ENCODE assay signal across 7 cellular contexts in genomic region chr17:1572646-1573045, GRCh38. TPM values are rescaled to one million over a fixed set of nuclear protein-coding genes. Genes with fewer than 3 reads are reported as not detected.
DNase-seq lines count a peak whose midpoint lies in the region; ATAC-seq and TF ChIP-seq lines count a peak whose summit lies in the region.
"Not testable (repeated sequence)": the region's sequence is repeated elsewhere in the genome, so short reads cannot be mapped to it uniquely, and the experiment has no call there.

No MANE protein-coding gene starts in this region.

- intact Hi-C loops in dendritic cell treated with granulocyte-macrophage colony-stimulating factor and Interleukin-4, amounts not matched to agents 40 ng/mL and 50 ng/mL, for 4 days (cut with micrococcal nuclease), result loop anchor here (10.0 kb wide), 1 partner anchor 822 kb away; no protein-coding TSS in a partner anchor
- intact Hi-C loops in naive thymus-derived CD4-positive, alpha-beta T cell (cut with micrococcal nuclease), result not testable (repeated sequence)

- not testable (repeated sequence) for TF ChIP-seq CTCF in AG10803 (conservative IDR thresholded peaks at IDR 0.05; ENCODE audit: low read length); HEK293 (tag by site-specific recombination; IDR thresholded peaks at IDR 0.05); RWPE1 (conservative IDR thresholded peaks at IDR 0.05; ENCODE audit: low read depth); osteoblast (IDR thresholded peaks at IDR 0.05; ENCODE audit: extremely low read depth, low read depth, low read length)

- peak; percentile 17 for ATAC-seq in naive thymus-derived CD4-positive, alpha-beta T cell

- H3K4me2 ChIP-seq in osteoblast (ENCODE audit: insufficient read depth, low read length), result not testable (repeated sequence)

- peaks cover 89% of the 10 kb centered on the region for H3K4me1 Mint-ChIP-seq in dendritic cell treated with granulocyte-macrophage colony-stimulating factor and Interleukin-4, amounts not matched to agents 40 ng/mL and 50 ng/mL, for 4 days (ENCODE audit: low read depth)
- H3K4me1 Mint-ChIP-seq in naive thymus-derived CD4-positive, alpha-beta T cell, result peaks cover 5 to 11% (median 6%) of the 10 kb centered on the region in 7 donors

- H3K9me3 Mint-ChIP-seq in dendritic cell treated with granulocyte-macrophage colony-stimulating factor and Interleukin-4, amounts not matched to agents 40 ng/mL and 50 ng/mL, for 4 days; naive thymus-derived CD4-positive, alpha-beta T cell: not testable (repeated sequence)

- not testable (repeated sequence) for H3K36me3 ChIP-seq in HEK293 (ENCODE audit: control insufficient read depth in 2 of 2, insufficient read depth in 1 of 2, low read length in 2 of 2); naive thymus-derived CD4-positive, alpha-beta T cell (ENCODE audit: control insufficient read depth in 2 of 3, insufficient read depth in 3 of 3, low read length in 3 of 3); osteoblast (ENCODE audit: insufficient read depth, low read length)

- DNase-seq in AG10803 (ENCODE audit: low read depth), result peak; percentile 21
- DNase-seq in CD1c-positive myeloid dendritic cell (ENCODE audit: extremely low spot score), result peak; percentile 91
- not testable (repeated sequence) for DNase-seq in RWPE1 (ENCODE audit: low spot score); naive thymus-derived CD4-positive, alpha-beta T cell
- peak; percentile 34 for DNase-seq in osteoblast (ENCODE audit: insufficient read length, low spot score, missing footprints)

- POLR2A ChIA-PET in HEK293 (lab: Yijun Ruan, JAX), result interaction anchor here (0.9 to 2.4 kb wide), 2 partner anchors 57 to 69 kb away, joined by 3 to 20 read pairs; partner anchors contain the start of gene SLC43A2
- POLR2A ChIA-PET in RWPE1 (lab: Yijun Ruan, JAX; ENCODE audit: low non-redundant PET), result not testable (repeated sequence)
- POLR2A ChIA-PET in naive thymus-derived CD4-positive, alpha-beta T cell (lab: Charles Lee), result interaction anchor here (0.6 kb wide), 1 partner anchor 81 kb away, joined by 3 read pairs; no protein-coding TSS in a partner anchor

- H3K4me3 Mint-ChIP-seq in dendritic cell treated with granulocyte-macrophage colony-stimulating factor and Interleukin-4, amounts not matched to agents 40 ng/mL and 50 ng/mL, for 4 days, result peak overlapping the region; percentile 59
- not testable (repeated sequence) for H3K4me3 Mint-ChIP-seq in naive thymus-derived CD4-positive, alpha-beta T cell

- H3K27me3 Mint-ChIP-seq in dendritic cell treated with granulocyte-macrophage colony-stimulating factor and Interleukin-4, amounts not matched to agents 40 ng/mL and 50 ng/mL, for 4 days; naive thymus-derived CD4-positive, alpha-beta T cell: not testable (repeated sequence)

- not testable (repeated sequence) for H3K4me1 ChIP-seq in HEK293 (ENCODE audit: control insufficient read depth, insufficient read depth, low read length); naive thymus-derived CD4-positive, alpha-beta T cell (ENCODE audit: control insufficient read depth in 2 of 2, insufficient read depth in 2 of 2, low read length in 2 of 2); osteoblast (ENCODE audit: insufficient read depth, low read length)

- H4K20me1 ChIP-seq in osteoblast (ENCODE audit: insufficient read depth, low read length), result not testable (repeated sequence)

- H3K79me2 ChIP-seq in osteoblast (ENCODE audit: insufficient read depth, low read length), result not testable (repeated sequence)

- not testable (repeated sequence) for H3K27ac ChIP-seq in HEK293 (ENCODE audit: extremely low read depth, low read depth, low read length); naive thymus-derived CD4-positive, alpha-beta T cell (ENCODE audit: low read depth, low read length); osteoblast (ENCODE audit: low read depth, low read length)
- H3K27ac ChIP-seq in RWPE1, result peak overlapping the region; percentile 12; the same call in 1 of the 2 replicates

- not testable (repeated sequence) for H3K9me3 ChIP-seq in HEK293 (ENCODE audit: control insufficient read depth, insufficient read depth, low read depth, low read length); naive thymus-derived CD4-positive, alpha-beta T cell (ENCODE audit: control insufficient read depth in 2 of 3, low read length in 3 of 3); osteoblast (ENCODE audit: low read depth, low read length)

- H3K4me3 ChIP-seq in AG10803 (ENCODE audit: low read length); HEK293 (ENCODE audit: low read depth, low read length); naive thymus-derived CD4-positive, alpha-beta T cell (ENCODE audit: low read length); osteoblast (ENCODE audit: insufficient read depth, low read length): not testable (repeated sequence)

- CTCF ChIA-PET in HEK293 (lab: Yijun Ruan, JAX) (interaction anchor here (0.6 to 4.2 kb wide), 7 partner anchors 33 to 141 kb away, joined by 3 to 69 read pairs (median 3); partner anchors contain the start of genes RILP, SCARF1 and SLC43A2), RWPE1 (lab: Yijun Ruan, JAX) (interaction anchor here (1.7 to 3.3 kb wide), 2 partner anchors 57 kb away, joined by 13 to 55 read pairs; partner anchors contain the start of gene SLC43A2)
- CTCF ChIA-PET in naive thymus-derived CD4-positive, alpha-beta T cell (lab: Charles Lee), result not testable (repeated sequence)

- peaks cover 52% of the 10 kb centered on the region for H3K36me3 Mint-ChIP-seq in dendritic cell treated with granulocyte-macrophage colony-stimulating factor and Interleukin-4, amounts not matched to agents 40 ng/mL and 50 ng/mL, for 4 days (ENCODE audit: low read depth)
- not testable (repeated sequence) for H3K36me3 Mint-ChIP-seq in naive thymus-derived CD4-positive, alpha-beta T cell

- H3K27me3 ChIP-seq in naive thymus-derived CD4-positive, alpha-beta T cell (ENCODE audit: control insufficient read depth in 2 of 2, insufficient read depth in 2 of 2, low read length in 2 of 2); osteoblast (ENCODE audit: insufficient read depth, low read length): not testable (repeated sequence)

- not testable (repeated sequence) for H2AFZ ChIP-seq in osteoblast (ENCODE audit: low read length)

- peak overlapping the region; percentile 99 for H3K27ac Mint-ChIP-seq in dendritic cell treated with granulocyte-macrophage colony-stimulating factor and Interleukin-4, amounts not matched to agents 40 ng/mL and 50 ng/mL, for 4 days
- H3K27ac Mint-ChIP-seq in naive thymus-derived CD4-positive, alpha-beta T cell, result peak overlapping the region in 1 of 9 donors; percentile 42

TF ChIP-seq in HEK293, 187 proteins besides CTCF, POLR2A, EP300 and RAD21:
- peak; percentile 28; the same call in 1 of the 2 replicates for TF ChIP-seq KLF1 (tag by site-specific recombination; IDR thresholded peaks at IDR 0.05)

RNA-seq across cellular contexts. Expression of gene PITPNA, which starts 10.1 kb away (rescaled TPM):
- 10 to 100 TPM; 31.5 to 87.9 (median 39.1) TPM for total RNA-seq in naive thymus-derived CD4-positive, alpha-beta T cell
- 10 to 100 TPM; 16.6 to 25.3 TPM for polyA plus RNA-seq in naive thymus-derived CD4-positive, alpha-beta T cell
- total RNA-seq in osteoblast, result 19.2 and 21.5 TPM in 2 replicates

RNA-seq across cellular contexts. Expression of gene SLC43A2, which starts 56.0 kb away (rescaled TPM):
- 100 to 1,000 TPM in 1 of 5 experiments, 10 to 100 TPM in 1, 1 to 10 TPM in 2, under 1 TPM in 1; 0.44 to 112 (median 9.2) TPM for total RNA-seq in naive thymus-derived CD4-positive, alpha-beta T cell
- 1 to 10 TPM; 3.5 to 3.7 TPM for polyA plus RNA-seq in naive thymus-derived CD4-positive, alpha-beta T cell
- 4.4 and 5.4 TPM in 2 replicates for total RNA-seq in osteoblast

RNA-seq across cellular contexts. Expression of gene INPP5K, which starts 56.2 kb away (rescaled TPM):
- total RNA-seq in naive thymus-derived CD4-positive, alpha-beta T cell, result 100 to 1,000 TPM in 2 of 5 experiments, 10 to 100 TPM in 3; 50.5 to 184 (median 84.2) TPM
- polyA plus RNA-seq in naive thymus-derived CD4-positive, alpha-beta T cell, result 10 to 100 TPM; 72.9 to 84.3 TPM
- 40.4 and 51.4 TPM in 2 replicates for total RNA-seq in osteoblast
